In genomic region chr7:41750989-41751388, GRCh38 we compare ENCODE assay signal across 1 cellular context. TPM values are rescaled to one million over a fixed set of nuclear protein-coding genes. Genes with fewer than 3 reads are reported as not detected.
"Had no signal": no experiment of that assay in that cellular context is flagged by ENCODE, and none has a peak within 500 bp of the region (broad histone marks: within the 10 kb centered on the region; RNA-seq: fewer than 3 reads in every experiment).

No MANE protein-coding gene starts in this region.

RNA-seq across cellular contexts. Expression of gene INHBA, which starts 48.1 kb away (rescaled TPM):
- total RNA-seq: HT-29 had no signal
